Comparison of ENCODE assay signal across 8 cellular contexts in genomic region chr2:210399440-210400041, GRCh38.
DNase-seq lines count a peak whose midpoint lies in the region; ATAC-seq and FAIRE-seq lines count a peak whose summit lies in the region.

No MANE protein-coding gene starts in this region.

- peak; percentile 58 for FAIRE-seq in endometrium (lab: Jason Lieb, UNC)

- no peak for ATAC-seq in esophagus mucosa
- ATAC-seq in HG02623 (IDR thresholded peaks at IDR 0.05; ENCODE audit: unreplicated experiment) = no peak

- DNase-seq in DMS53 (lab: John Stamatoyannopoulos, UW) = peak; percentile 48
- no peak for DNase-seq in DMS53 treated with DMSO at 0.1 percent for 48 hours (lab: John Stamatoyannopoulos, UW; ENCODE audit: unreplicated experiment)
- peak; percentile 12 for DNase-seq in NCI-H1105 treated with DMSO at 0.1 percent for 48 hours (lab: John Stamatoyannopoulos, UW)
- DNase-seq in putamen (ENCODE audit: low spot score) = peak; percentile 15
- no peak for DNase-seq in DMS153 (lab: John Stamatoyannopoulos, UW)

Comparison
In these comparisons a context has a peak if more than half of its experiments do, and no peak if none do; other contexts are left out.
1. DNase-seq: peak in DMS53 (single experiment), NCI-H1105 treated with DMSO at 0.1 percent for 48 hours (single experiment) and putamen (single experiment); none in DMS53 treated with DMSO at 0.1 percent for 48 hours (single experiment) and DMS153 (single experiment).